8 cellular contexts compared by ENCODE assay signal in genomic region chr17:9959377-9959981, GRCh38. TPM values are rescaled to one million over a fixed set of nuclear protein-coding genes. Genes with fewer than 3 reads are reported as not detected.
DNase-seq lines count a peak whose midpoint lies in the region; ATAC-seq, FAIRE-seq and TF ChIP-seq lines count a peak whose summit lies in the region.

No MANE protein-coding gene starts in this region.

- peak overlapping the region; percentile 29 for H3K4me3 Mint-ChIP-seq in endodermal cell
- no peak overlapping the region for H3K4me3 Mint-ChIP-seq in naive thymus-derived CD8-positive, alpha-beta T cell

- no peaks in the 10 kb centered on the region for H3K9me3 Mint-ChIP-seq in endodermal cell
- no peaks in the 10 kb centered on the region for H3K9me3 Mint-ChIP-seq in naive thymus-derived CD8-positive, alpha-beta T cell

- 22 to 25% methylated on average over 14 to 22 of the region's 22 CpGs for WGBS in endodermal cell (ENCODE audit: insufficient coverage in 1 of 2, insufficient read length in 1 of 2), 2 experiments

- DNase-seq in A673 (ENCODE audit: low spot score) = peak; percentile 61
- peak; percentile 65 for DNase-seq in GM12892 (ENCODE audit: insufficient read length)
- peak; percentile 66 for DNase-seq in RWPE1 (ENCODE audit: low spot score)
- peak; percentile 96 for DNase-seq in endodermal cell
- peak; percentile 15 for DNase-seq in non-pigmented ciliary epithelial cell (ENCODE audit: low read depth)
- DNase-seq in naive thymus-derived CD8-positive, alpha-beta T cell = no peak

- ATAC-seq in HG02981 (IDR thresholded peaks at IDR 0.05; ENCODE audit: unreplicated experiment) (no peak), HG03135 (IDR thresholded peaks at IDR 0.05; ENCODE audit: unreplicated experiment) (no peak)
- no peak for ATAC-seq in naive thymus-derived CD8-positive, alpha-beta T cell

- CTCF ChIA-PET in A673 (lab: Charles Lee) = interaction anchor here (0.7 kb wide), 2 partner anchors 19 to 35 kb away, joined by 3 to 4 read pairs; no protein-coding TSS in a partner anchor
- CTCF ChIA-PET in RWPE1 (lab: Yijun Ruan, JAX) = interaction anchor here (0.7 to 1.1 kb wide), 3 partner anchors 24 to 357 kb away, joined by 3 to 7 read pairs (median 4); no protein-coding TSS in a partner anchor

- peak; percentile 54 for FAIRE-seq in GM12892 (lab: Jason Lieb, UNC)

- BruUV-seq in A673 (replicated peaks; lab: Mats Ljungman, UMichigan) = no TSS peak

- POLR2A ChIA-PET in A673 (lab: Charles Lee; ENCODE audit: low non-redundant PET) (no interaction called here), RWPE1 (lab: Yijun Ruan, JAX; ENCODE audit: low non-redundant PET) (no interaction called here)
- POLR2A ChIA-PET in naive thymus-derived CD8-positive, alpha-beta T cell (lab: Charles Lee) = no interaction called here

- peaks cover 9% of the 10 kb centered on the region for H3K27me3 Mint-ChIP-seq in endodermal cell (ENCODE audit: insufficient read depth)
- peaks cover 1 to 15% (median 9%) of the 10 kb centered on the region in 5 donors for H3K27me3 Mint-ChIP-seq in naive thymus-derived CD8-positive, alpha-beta T cell

- no peak overlapping the region for H3K27ac ChIP-seq in A673 (ENCODE audit: low read depth, low read length, poor library complexity, severe bottlenecking)
- H3K27ac ChIP-seq in RWPE1 = no peak overlapping the region
- H3K27ac ChIP-seq in endodermal cell (ENCODE audit: low read depth, low read length) = no peak overlapping the region

- peak overlapping the region; percentile 3 for H3K27ac Mint-ChIP-seq in endodermal cell
- H3K27ac Mint-ChIP-seq in naive thymus-derived CD8-positive, alpha-beta T cell = peak overlapping the region in 2 of 10 donors; percentile 37 to 47

- no peak overlapping the region for H3K4me3 ChIP-seq in A673 (ENCODE audit: low read depth, low read length, poor library complexity, severe bottlenecking)
- no peak overlapping the region for H3K4me3 ChIP-seq in endodermal cell (ENCODE audit: low read length)

- TF ChIP-seq POLR2A in GM12892 (IDR thresholded peaks at IDR 0.05; ENCODE audit: low read depth, low read length) = no peak

- TF ChIP-seq CTCF in A673 (conservative IDR thresholded peaks at IDR 0.05; ENCODE audit: low read depth, low read length) = peak; percentile 78
- peak; percentile 54 for TF ChIP-seq CTCF in RWPE1 (conservative IDR thresholded peaks at IDR 0.05; ENCODE audit: low read depth)
- TF ChIP-seq CTCF in endodermal cell (conservative IDR thresholded peaks at IDR 0.05) = peak; percentile 88

- H3K27me3 ChIP-seq in A673 (replicated peaks; ENCODE audit: insufficient read depth, low read depth, low read length, poor library complexity) (no peaks in the 10 kb centered on the region), endodermal cell (ENCODE audit: control insufficient read depth, insufficient read depth, low read length, poor library complexity, severe bottlenecking) (no peaks in the 10 kb centered on the region)

- H3K4me1 Mint-ChIP-seq in endodermal cell = peaks cover 4% of the 10 kb centered on the region
- H3K4me1 Mint-ChIP-seq in naive thymus-derived CD8-positive, alpha-beta T cell = peaks cover 0 to 4% (median 0%) of the 10 kb centered on the region in 4 donors

- no peak overlapping the region for H3K9ac ChIP-seq in endodermal cell (ENCODE audit: extremely low read depth, low read length, poor library complexity, severe bottlenecking)

- H3K36me3 Mint-ChIP-seq in endodermal cell (ENCODE audit: low read depth) = no peaks in the 10 kb centered on the region
- no peaks in the 10 kb centered on the region for H3K36me3 Mint-ChIP-seq in naive thymus-derived CD8-positive, alpha-beta T cell

- H3K36me3 ChIP-seq in A673 (ENCODE audit: insufficient read depth, low read length, poor library complexity, severe bottlenecking) (no peaks in the 10 kb centered on the region), endodermal cell (ENCODE audit: control insufficient read depth, insufficient read depth, low read length) (no peaks in the 10 kb centered on the region)

- H3K4me1 ChIP-seq in A673 (ENCODE audit: insufficient read depth, low read length, poor library complexity, severe bottlenecking) (no peaks in the 10 kb centered on the region), endodermal cell (ENCODE audit: control insufficient read depth, insufficient read depth, low read length) (no peaks in the 10 kb centered on the region)

- intact Hi-C loops in A673 (cut with micrococcal nuclease; ENCODE audit: unreplicated experiment) = loop anchor here (1.0 kb wide), 1 partner anchor 35 kb away; no protein-coding TSS in a partner anchor

- H3K9me3 ChIP-seq in A673 (ENCODE audit: low read depth, low read length, poor library complexity, severe bottlenecking) (no peaks in the 10 kb centered on the region), endodermal cell (ENCODE audit: control insufficient read depth, low read length) (no peaks in the 10 kb centered on the region)

RNA-seq across cellular contexts. Expression of gene RCVRN, which starts 54.4 kb away (rescaled TPM):
- total RNA-seq in A673 (2021) (not detected in 2 replicates), endodermal cell (not detected)
- 0.13 TPM for polyA plus RNA-seq in GM12892 (2012; ENCODE audit: missing spikeins)
- polyA plus RNA-seq in endodermal cell (2013, experiment 1 of 2) = not detected
- polyA plus RNA-seq in endodermal cell (2013, experiment 2 of 2) = not detected
- total RNA-seq in naive thymus-derived CD8-positive, alpha-beta T cell = not detected
- polyA plus RNA-seq in naive thymus-derived CD8-positive, alpha-beta T cell = not detected

Comparison
In these comparisons a context has a peak if more than half of its experiments do, and no peak if none do; other contexts are left out.
1. DNase-seq: peak in A673 (single experiment), GM12892 (single experiment), RWPE1 (single experiment), endodermal cell (single experiment) and non-pigmented ciliary epithelial cell (single experiment); none in naive thymus-derived CD8-positive, alpha-beta T cell (0 of 10).
2. Peak in every context shown above with its lines, with median percentiles within 50 percentile points of each other: CTCF ChIP-seq.